In the genomic region with DNA sequence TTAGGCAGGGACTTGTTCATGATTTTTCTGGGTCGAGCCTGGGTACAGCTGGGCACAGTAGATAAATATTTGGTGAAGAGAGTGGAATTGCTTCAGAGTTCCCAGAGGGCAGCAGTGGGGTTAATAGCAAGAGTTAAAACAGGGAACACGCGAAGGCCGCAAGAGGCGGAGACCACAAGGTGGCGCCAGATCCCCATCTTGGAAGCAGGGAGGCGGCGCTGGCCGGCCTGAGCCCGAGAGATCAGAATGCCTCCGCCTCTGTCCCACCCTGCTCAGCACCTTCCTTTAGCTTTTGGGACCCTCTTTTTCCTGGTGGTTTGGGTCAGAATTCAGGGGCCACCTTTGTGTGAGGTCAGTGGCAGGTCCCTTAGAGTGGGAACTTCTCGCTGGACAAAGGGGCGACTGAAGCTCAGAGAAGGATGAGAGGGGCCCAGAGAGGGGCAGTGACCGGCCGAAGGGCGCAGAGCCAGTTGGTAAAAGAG, we compare ENCODE assay signal across 8 cellular contexts. TPM values are rescaled to one million over a fixed set of nuclear protein-coding genes. Genes with fewer than 3 reads are reported as not detected.
DNase-seq lines count a peak whose midpoint lies in the region; ATAC-seq, FAIRE-seq and TF ChIP-seq lines count a peak whose summit lies in the region.

No MANE protein-coding gene starts in this region.

- DNase-seq in AG08396 (ENCODE audit: low spot score), result peak; percentile 89
- DNase-seq in GM19239 (ENCODE audit: insufficient read length, low spot score), result peak; percentile 89
- peak; percentile 84 for DNase-seq in NCI-H2171 (lab: John Stamatoyannopoulos, UW)
- peak; percentile 57 for DNase-seq in activated CD4-positive, CD25-positive, alpha-beta regulatory T cell treated with anti-CD3 and anti-CD28 coated beads, Interleukin-2, amount 50 U/mL, for 16 hours (ENCODE audit: low read depth, low spot score)
- peak; percentile 55 for DNase-seq in bronchial epithelial cell (ENCODE audit: low read depth)
- peak; percentile 81 for DNase-seq in kidney glomerular epithelial cell (lab: John Stamatoyannopoulos, UW)
- DNase-seq in stimulated activated CD4-positive, alpha-beta T cell treated with anti-CD3 and anti-CD28 coated beads, Interleukin-1b, Interleukin-23, amount 100 ng/mL, for 48 hours, result peak; percentile 80

- peak; percentile 97 for TF ChIP-seq CTCF in bronchial epithelial cell (IDR thresholded peaks at IDR 0.05; ENCODE audit: insufficient read depth, low read length, severe bottlenecking)

- FAIRE-seq in GM19239 (lab: Jason Lieb, UNC), result peak; percentile 64
- no peak for FAIRE-seq in bronchial epithelial cell (lab: Jason Lieb, UNC)

- ATAC-seq in HG03280 (IDR thresholded peaks at IDR 0.05; ENCODE audit: unreplicated experiment), result no peak

- no peak overlapping the region for H3K4me3 ChIP-seq in bronchial epithelial cell (ENCODE audit: low read depth, low read length)

- H3K36me3 ChIP-seq in bronchial epithelial cell (ENCODE audit: control insufficient read depth, insufficient read depth, low read length), result no peaks in the 10 kb centered on the region

- no peaks in the 10 kb centered on the region for H3K27me3 ChIP-seq in bronchial epithelial cell (ENCODE audit: control insufficient read depth, insufficient read depth, low read length)

RNA-seq across cellular contexts. Expression of a gene that starts 6.5 kb away (rescaled TPM):
- total RNA-seq in bronchial epithelial cell, result 1.0 and 1.3 TPM in 2 replicates
